ENCODE assay signal across 9 cellular contexts in genomic region chr6:125750692-125751333, GRCh38. TPM values are rescaled to one million over a fixed set of nuclear protein-coding genes. Genes with fewer than 3 reads are reported as not detected.
DNase-seq lines count a peak whose midpoint lies in the region; ATAC-seq and TF ChIP-seq lines count a peak whose summit lies in the region.
"Had no signal": no experiment of that assay in that cellular context is flagged by ENCODE, and none has a peak within 500 bp of the region (broad histone marks: within the 10 kb centered on the region; RNA-seq: fewer than 3 reads in every experiment).

No MANE protein-coding gene starts in this region.

- H3K4me3 ChIP-seq in CD4-positive, CD25-positive, alpha-beta regulatory T cell (ENCODE audit: low read depth, low read length) = peak overlapping the region; percentile 73
- H3K4me3 ChIP-seq in HUES48 (ENCODE audit: low read depth, low read length) = peak overlapping the region; percentile 73
- peak overlapping the region in 1 of 2 donors; percentile 44 for H3K4me3 ChIP-seq in body of pancreas
- H3K4me3 ChIP-seq in mucosa of rectum (ENCODE audit: low read length in 2 of 2) = peak overlapping the region; percentile 18 to 77
- peak overlapping the region in 2 of 4 donors; percentile 2 to 86 for H3K4me3 ChIP-seq in upper lobe of left lung

- H3K4me3 Mint-ChIP-seq in CD4-positive, CD25-positive, alpha-beta regulatory T cell = peak overlapping the region; percentile 30 to 95 (median 93)

- H3K9ac ChIP-seq in HUES48 (ENCODE audit: low read depth, low read length) (no peak overlapping the region), mucosa of rectum (ENCODE audit: low read depth in 1 of 2, low read length in 2 of 2) (no peak overlapping the region)

- peaks cover 16 to 41% (median 28%) of the 10 kb centered on the region in 4 donors for H3K4me1 Mint-ChIP-seq in CD4-positive, CD25-positive, alpha-beta regulatory T cell

- intact Hi-C loops in body of pancreas (cut with DNase I) = no loop called here

- 14% methylated on average over 4 of the region's 4 CpGs for WGBS in body of pancreas, 2 donors
- WGBS in upper lobe of left lung, 2 donors = 31 to 44% methylated on average over 4 of the region's 4 CpGs

- peaks cover 59% of the 10 kb centered on the region for H3K27me3 ChIP-seq in CD4-positive, CD25-positive, alpha-beta regulatory T cell (ENCODE audit: control insufficient read depth, insufficient read depth, low read length)
- H3K27me3 ChIP-seq in HUES48 (ENCODE audit: control insufficient read depth, insufficient read depth, low read length) = peaks cover 32% of the 10 kb centered on the region
- no peaks in the 10 kb centered on the region for H3K27me3 ChIP-seq in body of pancreas
- peaks cover 55 to 75% of the 10 kb centered on the region in 2 donors for H3K27me3 ChIP-seq in mucosa of rectum (ENCODE audit: control insufficient read depth in 2 of 2, insufficient read depth in 2 of 2, low read length in 2 of 2)
- H3K27me3 ChIP-seq in upper lobe of left lung = peaks cover 0 to 30% (median 9%) of the 10 kb centered on the region in 4 donors

- H3K27ac Mint-ChIP-seq in CD4-positive, CD25-positive, alpha-beta regulatory T cell = peak overlapping the region in 2 of 3 donors; percentile 1 to 88

- no peak for TF ChIP-seq POLR2A in body of pancreas (IDR thresholded peaks at IDR 0.05)
- TF ChIP-seq POLR2A in upper lobe of left lung (IDR thresholded peaks at IDR 0.05) = no peak

- peaks cover 92% of the 10 kb centered on the region for H3K27me3 Mint-ChIP-seq in CD4-positive, CD25-positive, alpha-beta regulatory T cell

- no peaks in the 10 kb centered on the region for H3K9me3 ChIP-seq in CD4-positive, CD25-positive, alpha-beta regulatory T cell (ENCODE audit: control insufficient read depth in 2 of 2, low read length in 2 of 2)
- H3K9me3 ChIP-seq in HUES48 (ENCODE audit: control insufficient read depth, insufficient read depth, low read length) (no peaks in the 10 kb centered on the region), body of pancreas (no peaks in the 10 kb centered on the region), mucosa of rectum (ENCODE audit: control insufficient read depth in 2 of 2, low read length in 2 of 2) (no peaks in the 10 kb centered on the region), upper lobe of left lung (no peaks in the 10 kb centered on the region)

- TF ChIP-seq CTCF in body of pancreas (IDR thresholded peaks at IDR 0.05) (no peak), upper lobe of left lung (IDR thresholded peaks at IDR 0.05) (no peak)

- H3K4me1 ChIP-seq in CD4-positive, CD25-positive, alpha-beta regulatory T cell (ENCODE audit: control insufficient read depth, insufficient read depth, low read length, poor library complexity, severe bottlenecking) = peaks cover 45% of the 10 kb centered on the region
- H3K4me1 ChIP-seq in HUES48 (ENCODE audit: control insufficient read depth, insufficient read depth, low read length) (peaks cover 61% of the 10 kb centered on the region), body of pancreas (peaks cover 20% of the 10 kb centered on the region), mucosa of rectum (ENCODE audit: control insufficient read depth in 2 of 2, insufficient read depth in 2 of 2, low read length in 2 of 2) (peaks cover 16 to 17% of the 10 kb centered on the region in 2 donors), upper lobe of left lung (peaks cover 21 to 49% (median 29%) of the 10 kb centered on the region in 4 donors)

- peaks cover 0 to 3% (median 0%) of the 10 kb centered on the region in 7 donors for H3K9me3 Mint-ChIP-seq in CD4-positive, CD25-positive, alpha-beta regulatory T cell

- no peaks in the 10 kb centered on the region for H3K36me3 ChIP-seq in CD4-positive, CD25-positive, alpha-beta regulatory T cell (ENCODE audit: control insufficient read depth, insufficient read depth, low read length)
- H3K36me3 ChIP-seq in HUES48 (ENCODE audit: control insufficient read depth, insufficient read depth, low read length) (peaks cover 21% of the 10 kb centered on the region), body of pancreas (replicated peaks in 1 of 2; ENCODE audit: insufficient read depth in 1 of 2, low read depth in 2 of 2) (no peaks in the 10 kb centered on the region), mucosa of rectum (ENCODE audit: control insufficient read depth in 2 of 2, insufficient read depth in 2 of 2, low read length in 2 of 2) (no peaks in the 10 kb centered on the region), upper lobe of left lung (no peaks in the 10 kb centered on the region)

- no peak for TF ChIP-seq EP300 in upper lobe of left lung (IDR thresholded peaks at IDR 0.05)

- no peak for DNase-seq in CD4-positive, CD25-positive, alpha-beta regulatory T cell
- DNase-seq in body of pancreas (no peak), glomerular visceral epithelial cell (ENCODE audit: extremely low spot score) (no peak), upper lobe of left lung (no peak), foreskin melanocyte (no peak)
- DNase-seq: DMS153 had no signal

- H3K36me3 Mint-ChIP-seq in CD4-positive, CD25-positive, alpha-beta regulatory T cell = no peaks in the 10 kb centered on the region

- no peak overlapping the region for H3K27ac ChIP-seq in CD4-positive, CD25-positive, alpha-beta regulatory T cell (ENCODE audit: insufficient read depth, low read length, poor library complexity, severe bottlenecking)
- H3K27ac ChIP-seq in HUES48 (ENCODE audit: low read depth, low read length) = peak overlapping the region; percentile 77
- H3K27ac ChIP-seq in body of pancreas = peak overlapping the region in 3 of 4 donors; percentile 86 to 96 (median 94)
- H3K27ac ChIP-seq in mucosa of rectum (ENCODE audit: low read depth in 2 of 2, low read length in 2 of 2) = no peak overlapping the region
- H3K27ac ChIP-seq in upper lobe of left lung = no peak overlapping the region

- no peak for ATAC-seq in CD4-positive, CD25-positive, alpha-beta regulatory T cell (ENCODE audit: low read depth in 2 of 2)
- ATAC-seq in body of pancreas (no peak), HG02884 (IDR thresholded peaks at IDR 0.05; ENCODE audit: unreplicated experiment) (no peak), upper lobe of left lung (ENCODE audit: low FRiP score in 2 of 2) (no peak)

RNA-seq across cellular contexts. Expression of gene HEY2, which starts 1.4 kb away (rescaled TPM):
- total RNA-seq in CD4-positive, CD25-positive, alpha-beta regulatory T cell = not detected
- under 1 TPM in 3 of 4 donors, not detected in 1; 0.34 to 0.39 (median 0.38) TPM for polyA plus RNA-seq in CD4-positive, CD25-positive, alpha-beta regulatory T cell
- total RNA-seq in body of pancreas (1 to 10 TPM; 2.6 to 7.3 TPM), upper lobe of left lung (1 to 10 TPM; 1.3 to 3.3 (median 1.8) TPM)

RNA-seq across cellular contexts. Expression of gene NCOA7, which starts 39.9 kb away (rescaled TPM):
- 41.9 TPM for total RNA-seq in CD4-positive, CD25-positive, alpha-beta regulatory T cell
- polyA plus RNA-seq in CD4-positive, CD25-positive, alpha-beta regulatory T cell = 10 to 100 TPM; 12.6 to 16.5 (median 13.9) TPM
- 10 to 100 TPM; 26.5 to 30.0 TPM for total RNA-seq in body of pancreas
- total RNA-seq in upper lobe of left lung = 10 to 100 TPM; 33.5 to 75.6 (median 48.9) TPM

Comparison
In these comparisons a context has a peak if more than half of its experiments do, and no peak if none do; other contexts are left out.
1. H3K27ac ChIP-seq: peak in HUES48 (single experiment) and body of pancreas (3 of 4); none in CD4-positive, CD25-positive, alpha-beta regulatory T cell (single experiment), mucosa of rectum (0 of 2) and upper lobe of left lung (0 of 4).